26 cellular contexts compared by ENCODE assay signal in genomic region chr6:138230759-138231398, GRCh38. TPM values are rescaled to one million over a fixed set of nuclear protein-coding genes. Genes with fewer than 3 reads are reported as not detected.
DNase-seq lines count a peak whose midpoint lies in the region; ATAC-seq and TF ChIP-seq lines count a peak whose summit lies in the region.
"Had no signal": no experiment of that assay in that cellular context is flagged by ENCODE, and none has a peak within 500 bp of the region (broad histone marks: within the 10 kb centered on the region; RNA-seq: fewer than 3 reads in every experiment).

No MANE protein-coding gene starts in this region.

- no peak for TF ChIP-seq EP300 in stomach (IDR thresholded peaks at IDR 0.05)

- no peak for ATAC-seq in T-helper 17 cell
- no peak for ATAC-seq in activated CD8-positive, alpha-beta memory T cell treated with anti-CD3 and anti-CD28 coated beads, Interleukin-2, amount 10 ng/mL, durations not matched to agents 7 days and 5 days
- ATAC-seq: left lobe of liver, SK-N-SH treated with all-trans-retinoic acid at 6 μM for 48 hours had no signal

- H3K27ac Mint-ChIP-seq in T-helper 17 cell: peak overlapping the region; percentile 43
- H3K27ac Mint-ChIP-seq in activated CD8-positive, alpha-beta memory T cell treated with anti-CD3 and anti-CD28 coated beads, Interleukin-2, amount 10 ng/mL, durations not matched to agents 7 days and 5 days: no peak overlapping the region
- H3K27ac Mint-ChIP-seq: HFFc6; T-helper 2 cell treated with Interferon-gamma antibody and Interleukin-4, amounts not matched to agents 5 μg/mL and 100 μg/mL, for 36 hours had no signal

- H3K27me3 ChIP-seq in esophagus squamous epithelium: no peaks in the 10 kb centered on the region
- no peaks in the 10 kb centered on the region for H3K27me3 ChIP-seq in stomach
- H3K27me3 ChIP-seq: MG63, sigmoid colon had no signal

- 65 to 69% methylated on average over 3 of the region's 3 CpGs for WGBS in esophagus squamous epithelium, 2 donors
- WGBS in stomach, 5 donors: 20 to 48% (median 27%) methylated on average over 3 of the region's 3 CpGs

- H3K9me3 ChIP-seq in T-helper 17 cell (ENCODE audit: control insufficient read depth, low read length, poor library complexity, severe bottlenecking): no peaks in the 10 kb centered on the region
- no peaks in the 10 kb centered on the region for H3K9me3 ChIP-seq in esophagus squamous epithelium
- H3K9me3 ChIP-seq in stomach: no peaks in the 10 kb centered on the region
- H3K9me3 ChIP-seq: MG63, sigmoid colon had no signal

- peaks cover 3% of the 10 kb centered on the region for H3K4me1 Mint-ChIP-seq in T-helper 17 cell
- H3K4me1 Mint-ChIP-seq in activated CD8-positive, alpha-beta memory T cell treated with anti-CD3 and anti-CD28 coated beads, Interleukin-2, amount 10 ng/mL, durations not matched to agents 7 days and 5 days: no peaks in the 10 kb centered on the region

- H3K27ac ChIP-seq in esophagus squamous epithelium: peak overlapping the region in 3 of 4 donors; percentile 17 to 57 (median 31)
- H3K27ac ChIP-seq in stomach: peak overlapping the region; percentile 79 to 88 (median 83)
- H3K27ac ChIP-seq: sigmoid colon had no signal

- H3K4me3 ChIP-seq in esophagus squamous epithelium (no peak overlapping the region), stomach (no peak overlapping the region)
- H3K4me3 ChIP-seq: MG63, sigmoid colon had no signal

- TF ChIP-seq CTCF in esophagus squamous epithelium (IDR thresholded peaks at IDR 0.05) (no peak), stomach (IDR thresholded peaks at IDR 0.05) (no peak)

- intact Hi-C loops in esophagus squamous epithelium (cut with DNase I): no loop called here
- intact Hi-C loops in stomach (cut with DNase I; ENCODE audit: low total_unique reads): no loop called here

- H3K36me3 Mint-ChIP-seq in T-helper 17 cell (ENCODE audit: low read depth): peaks cover 10% of the 10 kb centered on the region
- H3K36me3 Mint-ChIP-seq in activated CD8-positive, alpha-beta memory T cell treated with anti-CD3 and anti-CD28 coated beads, Interleukin-2, amount 10 ng/mL, durations not matched to agents 7 days and 5 days: no peaks in the 10 kb centered on the region

- H3K4me1 ChIP-seq in esophagus squamous epithelium: peaks cover 4 to 24% (median 5%) of the 10 kb centered on the region in 3 donors
- H3K4me1 ChIP-seq in stomach: peaks cover 45 to 70% (median 59%) of the 10 kb centered on the region in 4 donors

- H3K36me3 ChIP-seq in esophagus squamous epithelium (no peaks in the 10 kb centered on the region), stomach (no peaks in the 10 kb centered on the region)
- H3K36me3 ChIP-seq: MG63, sigmoid colon had no signal

- peak; percentile 58 for DNase-seq in DMS53 (lab: John Stamatoyannopoulos, UW)
- no peak for DNase-seq in DMS53 treated with DMSO at 0.1 percent for 48 hours (lab: John Stamatoyannopoulos, UW; ENCODE audit: unreplicated experiment)
- no peak for DNase-seq in T-helper 17 cell
- no peak for DNase-seq in esophagus squamous epithelium (lab: John Stamatoyannopoulos, UW)
- DNase-seq in stomach: no peak
- DNase-seq in NCI-H1436 (lab: John Stamatoyannopoulos, UW): no peak
- DNase-seq in activated CD8-positive, alpha-beta memory T cell treated with anti-CD3 and anti-CD28 coated beads, Interleukin-2, amount 10 ng/mL, durations not matched to agents 7 days and 5 days: no peak
- no peak for DNase-seq in OCI-M2 (lab: John Stamatoyannopoulos, UW; ENCODE audit: unreplicated experiment)
- DNase-seq: 8988T; activated CD4-positive, alpha-beta T cell treated with anti-CD3 and anti-CD28 coated beads, Interleukin-2, amount 50 U/mL, for 1 hour; activated CD8-positive, alpha-beta memory T cell treated with anti-CD3 and anti-CD28 coated beads, Interleukin-2, amount 50 U/mL, for 4 hours; activated naive CD4-positive, alpha-beta T cell treated with anti-CD3 and anti-CD28 coated beads, Interleukin-2, amount 50 U/mL, for 16 hours; amygdala; foreskin fibroblast; HFFc6; MG63; NCI-H524 treated with DMSO at 0.1 percent for 48 hours; posterior cingulate gyrus; sigmoid colon had no signal

- CTCF ChIA-PET in activated CD8-positive, alpha-beta memory T cell treated with anti-CD3 and anti-CD28 coated beads, Interleukin-2, amount 10 ng/mL, durations not matched to agents 7 days and 5 days (lab: Charles Lee): no interaction called here

- no peak for TF ChIP-seq POLR2A in esophagus squamous epithelium (IDR thresholded peaks at IDR 0.05)
- no peak for TF ChIP-seq POLR2A in stomach (IDR thresholded peaks at IDR 0.05)

- H3K9me3 Mint-ChIP-seq in activated CD8-positive, alpha-beta memory T cell treated with anti-CD3 and anti-CD28 coated beads, Interleukin-2, amount 10 ng/mL, durations not matched to agents 7 days and 5 days (ENCODE audit: low read depth): no peaks in the 10 kb centered on the region
- H3K9me3 Mint-ChIP-seq: HFFc6; nephron; T-helper 2 cell treated with Interferon-gamma antibody and Interleukin-4, amounts not matched to agents 5 μg/mL and 100 μg/mL, for 36 hours had no signal

- H3K27me3 Mint-ChIP-seq in T-helper 17 cell: peaks cover 71% of the 10 kb centered on the region
- H3K27me3 Mint-ChIP-seq in activated CD8-positive, alpha-beta memory T cell treated with anti-CD3 and anti-CD28 coated beads, Interleukin-2, amount 10 ng/mL, durations not matched to agents 7 days and 5 days: peaks cover 20% of the 10 kb centered on the region

- no peak overlapping the region for H3K4me3 Mint-ChIP-seq in T-helper 17 cell
- no peak overlapping the region for H3K4me3 Mint-ChIP-seq in activated CD8-positive, alpha-beta memory T cell treated with anti-CD3 and anti-CD28 coated beads, Interleukin-2, amount 10 ng/mL, durations not matched to agents 7 days and 5 days
- H3K4me3 Mint-ChIP-seq: HFFc6; nephron; T-helper 2 cell treated with Interferon-gamma antibody and Interleukin-4, amounts not matched to agents 5 μg/mL and 100 μg/mL, for 36 hours had no signal

RNA-seq across cellular contexts. Expression of gene PBOV1, which starts 12.6 kb away (rescaled TPM):
- not detected for total RNA-seq in T-helper 17 cell
- not detected for total RNA-seq in esophagus squamous epithelium
- not detected for total RNA-seq in stomach
- polyA plus RNA-seq in stomach: not detected
- not detected for total RNA-seq in activated CD8-positive, alpha-beta memory T cell treated with anti-CD3 and anti-CD28 coated beads, Interleukin-2, amount 10 ng/mL, durations not matched to agents 7 days and 5 days
- total RNA-seq: dermis microvascular lymphatic vessel endothelial cell, epithelial cell of proximal tubule, HFFc6, left lobe of liver, sigmoid colon, ureter had no signal
- polyA plus RNA-seq: sigmoid colon had no signal
